ENCODE assay signal across 8 cellular contexts in the genomic region with DNA sequence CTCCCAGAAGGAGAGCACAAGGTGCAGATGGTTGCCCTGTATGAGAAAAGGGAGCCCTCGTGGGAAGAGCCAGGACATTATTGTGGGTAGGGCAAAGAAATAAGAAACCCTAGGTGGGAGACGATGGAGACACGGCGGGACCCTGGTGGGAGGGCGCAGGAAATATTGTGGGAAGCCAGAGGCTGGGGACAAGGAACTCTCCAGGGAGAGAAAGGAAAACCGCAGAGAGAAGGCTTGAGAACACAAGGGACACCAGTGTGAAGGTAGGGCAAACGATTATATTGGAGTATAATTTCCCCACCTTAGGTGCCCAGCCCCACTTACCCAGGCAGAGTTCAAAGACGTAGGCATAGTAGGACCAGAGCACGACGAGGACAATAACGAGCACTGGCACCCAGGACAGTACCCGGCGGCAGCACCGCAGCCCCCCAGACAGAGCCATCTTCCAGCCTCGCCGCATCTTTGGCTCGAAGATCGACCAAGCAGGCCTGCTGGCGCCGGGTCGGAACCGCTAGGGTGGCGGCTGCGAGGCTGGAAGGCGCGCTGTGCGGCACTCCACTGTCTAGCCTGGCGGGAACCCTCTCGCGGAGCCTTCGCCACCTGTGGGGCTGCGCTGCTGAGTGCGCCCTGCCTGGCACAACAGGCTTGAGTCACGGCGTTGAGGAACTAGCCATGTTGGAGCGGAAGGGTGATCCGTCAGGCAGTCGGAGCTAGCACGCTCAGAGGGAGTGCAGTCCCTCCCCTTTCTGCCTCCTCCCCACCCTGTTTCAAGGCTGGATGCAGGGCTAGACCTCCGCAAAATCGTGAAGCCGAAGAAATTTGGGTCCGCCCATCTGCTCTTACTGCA. TPM values are rescaled to one million over a fixed set of nuclear protein-coding genes. Genes with fewer than 3 reads are reported as not detected.
DNase-seq lines count a peak whose midpoint lies in the region; ATAC-seq lines count a peak whose summit lies in the region.

A gene with protein sequence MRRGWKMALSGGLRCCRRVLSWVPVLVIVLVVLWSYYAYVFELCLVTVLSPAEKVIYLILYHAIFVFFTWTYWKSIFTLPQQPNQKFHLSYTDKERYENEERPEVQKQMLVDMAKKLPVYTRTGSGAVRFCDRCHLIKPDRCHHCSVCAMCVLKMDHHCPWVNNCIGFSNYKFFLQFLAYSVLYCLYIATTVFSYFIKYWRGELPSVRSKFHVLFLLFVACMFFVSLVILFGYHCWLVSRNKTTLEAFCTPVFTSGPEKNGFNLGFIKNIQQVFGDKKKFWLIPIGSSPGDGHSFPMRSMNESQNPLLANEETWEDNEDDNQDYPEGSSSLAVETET (minus strand): TSS at position 473 of the 847 bp plus-strand sequence. CDS start 13 bp downstream, at position 460.

- no peaks in the 10 kb centered on the region for H3K36me3 ChIP-seq in effector memory CD4-positive, alpha-beta T cell (ENCODE audit: control insufficient read depth, insufficient read depth, low read length)
- no peaks in the 10 kb centered on the region for H3K36me3 ChIP-seq in mesodermal cell (ENCODE audit: control insufficient read depth, insufficient read depth, low read length)

- no peaks in the 10 kb centered on the region for H3K36me3 Mint-ChIP-seq in activated CD8-positive, alpha-beta memory T cell treated with anti-CD3 and anti-CD28 coated beads, Interleukin-2, amount 10 ng/mL, durations not matched to agents 7 days and 5 days

- H3K27ac ChIP-seq in effector memory CD4-positive, alpha-beta T cell (ENCODE audit: insufficient read depth, low read length, poor library complexity, severe bottlenecking) = no peak within 1 kb of the TSS
- no peak within 1 kb of the TSS for H3K27ac ChIP-seq in mesodermal cell (ENCODE audit: low read depth, low read length, severe bottlenecking)

- peak within 1 kb of the TSS; percentile 48 for H3K4me3 ChIP-seq in effector memory CD4-positive, alpha-beta T cell (ENCODE audit: insufficient read depth, low read depth, low read length, poor library complexity, severe bottlenecking)
- peak within 1 kb of the TSS; percentile 43 for H3K4me3 ChIP-seq in mesodermal cell (ENCODE audit: extremely low read depth, insufficient read depth, low read length, poor library complexity, severe bottlenecking)

- ATAC-seq in activated CD8-positive, alpha-beta memory T cell treated with anti-CD3 and anti-CD28 coated beads, Interleukin-2, amount 10 ng/mL, durations not matched to agents 7 days and 5 days = peak; percentile 76
- ATAC-seq in GM21526 (IDR thresholded peaks at IDR 0.05; ENCODE audit: low FRiP score, unreplicated experiment) = no peak
- ATAC-seq in GM18517 (IDR thresholded peaks at IDR 0.05; ENCODE audit: unreplicated experiment) = no peak

- 0 to 3% methylated on average over 12 to 20 of the region's 43 CpGs for WGBS in mesodermal cell (ENCODE audit: insufficient coverage in 2 of 2), 2 experiments

- no peaks in the 10 kb centered on the region for H3K27me3 ChIP-seq in effector memory CD4-positive, alpha-beta T cell (replicated peaks; ENCODE audit: control insufficient read depth, insufficient read depth, low read length, poor library complexity, severe bottlenecking)

- peaks cover 3% of the 10 kb centered on the region for H3K4me1 Mint-ChIP-seq in activated CD8-positive, alpha-beta memory T cell treated with anti-CD3 and anti-CD28 coated beads, Interleukin-2, amount 10 ng/mL, durations not matched to agents 7 days and 5 days

- no peaks in the 10 kb centered on the region for H3K9me3 ChIP-seq in effector memory CD4-positive, alpha-beta T cell (ENCODE audit: control insufficient read depth, low read length)
- H3K9me3 ChIP-seq in mesodermal cell (ENCODE audit: control insufficient read depth, low read length) = no peaks in the 10 kb centered on the region

- H3K4me1 ChIP-seq in effector memory CD4-positive, alpha-beta T cell (ENCODE audit: control insufficient read depth, insufficient read depth, low read length, poor library complexity, severe bottlenecking) = no peaks in the 10 kb centered on the region
- H3K4me1 ChIP-seq in mesodermal cell (ENCODE audit: control insufficient read depth, insufficient read depth, low read length, poor library complexity, severe bottlenecking) = no peaks in the 10 kb centered on the region

- no peak within 1 kb of the TSS for H3K27ac Mint-ChIP-seq in activated CD8-positive, alpha-beta memory T cell treated with anti-CD3 and anti-CD28 coated beads, Interleukin-2, amount 10 ng/mL, durations not matched to agents 7 days and 5 days

- peaks cover 7% of the 10 kb centered on the region for H3K27me3 Mint-ChIP-seq in activated CD8-positive, alpha-beta memory T cell treated with anti-CD3 and anti-CD28 coated beads, Interleukin-2, amount 10 ng/mL, durations not matched to agents 7 days and 5 days

- peak within 1 kb of the TSS; percentile 60 for H3K4me3 Mint-ChIP-seq in activated CD8-positive, alpha-beta memory T cell treated with anti-CD3 and anti-CD28 coated beads, Interleukin-2, amount 10 ng/mL, durations not matched to agents 7 days and 5 days

- DNase-seq in CD1c-positive myeloid dendritic cell (ENCODE audit: extremely low spot score) = peak; percentile 5
- DNase-seq in NCI-H1930 (lab: John Stamatoyannopoulos, UW) = peak; percentile 5 to 28
- DNase-seq in activated CD8-positive, alpha-beta memory T cell treated with anti-CD3 and anti-CD28 coated beads, Interleukin-2, amount 10 ng/mL, durations not matched to agents 7 days and 5 days = peak; percentile 42
- DNase-seq in effector memory CD4-positive, alpha-beta T cell = peak in 2 of 3 donors; percentile 2 to 5
- DNase-seq in stimulated activated CD8-positive, alpha-beta memory T cell treated with anti-CD3 and anti-CD28 coated beads, Interleukin-12 subunit alpha, Interleukin-12 subunit beta, amount 100 ng/mL, for 1 hour (ENCODE audit: low read depth) = peak; percentile 13

- CTCF ChIA-PET in activated CD8-positive, alpha-beta memory T cell treated with anti-CD3 and anti-CD28 coated beads, Interleukin-2, amount 10 ng/mL, durations not matched to agents 7 days and 5 days (lab: Charles Lee) = no interaction called here

- no peaks in the 10 kb centered on the region for H3K9me3 Mint-ChIP-seq in activated CD8-positive, alpha-beta memory T cell treated with anti-CD3 and anti-CD28 coated beads, Interleukin-2, amount 10 ng/mL, durations not matched to agents 7 days and 5 days (ENCODE audit: low read depth)

RNA-seq across cellular contexts. Expression of the gene that starts here (rescaled TPM):
- not detected for total RNA-seq in activated CD8-positive, alpha-beta memory T cell treated with anti-CD3 and anti-CD28 coated beads, Interleukin-2, amount 10 ng/mL, durations not matched to agents 7 days and 5 days
- polyA plus RNA-seq in mesodermal cell (2013, experiment 1 of 2) = 1.4 TPM
- polyA plus RNA-seq in mesodermal cell (2013, experiment 2 of 2) = 1.5 TPM

Comparison
In these comparisons a context has a peak if more than half of its experiments do, and no peak if none do; other contexts are left out.
1. Peak in DNase-seq and ATAC-seq in activated CD8-positive, alpha-beta memory T cell treated with anti-CD3 and anti-CD28 coated beads, Interleukin-2, amount 10 ng/mL, durations not matched to agents 7 days and 5 days; RNA of the gene not detected or under 1 TPM.